In genomic region chr17:68184816-68185436, GRCh38 we compare ENCODE assay signal across 9 cellular contexts.
DNase-seq lines count a peak whose midpoint lies in the region; ATAC-seq lines count a peak whose summit lies in the region.
"Had no signal": no experiment of that assay in that cellular context is flagged by ENCODE, and none has a peak within 500 bp of the region (broad histone marks: within the 10 kb centered on the region; RNA-seq: fewer than 3 reads in every experiment).

No MANE protein-coding gene starts in this region.

- peak; percentile 67 for ATAC-seq in HG03378 (IDR thresholded peaks at IDR 0.05; ENCODE audit: unreplicated experiment)
- peak; percentile 87 for ATAC-seq in stimulated activated naive CD8-positive, alpha-beta T cell treated with anti-CD3 and anti-CD28 coated beads, Interleukin-15, Interleukin-2, amounts not matched to agents 100 U/mL and 50 U/mL, for 24 hours

- no peak overlapping the region for H3K27ac ChIP-seq in substantia nigra (ENCODE audit: low read depth, low read length, poor library complexity, severe bottlenecking)
- H3K27ac ChIP-seq: parathyroid adenoma had no signal

- DNase-seq in activated gamma-delta T cell treated with Interleukin-2 at 50 U/mL for 16 hours = peak; percentile 49
- DNase-seq in activated gamma-delta T cell (lab: John Stamatoyannopoulos, UW) = no peak
- DNase-seq in activated T-cell treated with anti-CD3 and anti-CD28 coated beads, Interleukin-2, amount 50 U/mL, for 1 hour = peak; percentile 48
- DNase-seq in stimulated activated naive CD8-positive, alpha-beta T cell treated with anti-CD3 and anti-CD28 coated beads, Interleukin-15, Interleukin-2, amounts not matched to agents 100 U/mL and 50 U/mL, for 24 hours = peak; percentile 61
- DNase-seq in medulla oblongata (ENCODE audit: extremely low spot score) = no peak
- DNase-seq in CD1c-positive myeloid dendritic cell (ENCODE audit: extremely low spot score) = no peak
- no peak for DNase-seq in substantia nigra (lab: John Stamatoyannopoulos, UW)

Comparison
In these comparisons a context has a peak if more than half of its experiments do, and no peak if none do; other contexts are left out.
1. DNase-seq: peak in activated gamma-delta T cell treated with Interleukin-2 at 50 U/mL for 16 hours (single experiment), activated T-cell treated with anti-CD3 and anti-CD28 coated beads, Interleukin-2, amount 50 U/mL, for 1 hour (single experiment) and stimulated activated naive CD8-positive, alpha-beta T cell treated with anti-CD3 and anti-CD28 coated beads, Interleukin-15, Interleukin-2, amounts not matched to agents 100 U/mL and 50 U/mL, for 24 hours (single experiment); none in activated gamma-delta T cell (single experiment), medulla oblongata (single experiment), CD1c-positive myeloid dendritic cell (single experiment) and substantia nigra (0 of 49).